Comparison of ENCODE assay signal across 9 cellular contexts in the genomic region with DNA sequence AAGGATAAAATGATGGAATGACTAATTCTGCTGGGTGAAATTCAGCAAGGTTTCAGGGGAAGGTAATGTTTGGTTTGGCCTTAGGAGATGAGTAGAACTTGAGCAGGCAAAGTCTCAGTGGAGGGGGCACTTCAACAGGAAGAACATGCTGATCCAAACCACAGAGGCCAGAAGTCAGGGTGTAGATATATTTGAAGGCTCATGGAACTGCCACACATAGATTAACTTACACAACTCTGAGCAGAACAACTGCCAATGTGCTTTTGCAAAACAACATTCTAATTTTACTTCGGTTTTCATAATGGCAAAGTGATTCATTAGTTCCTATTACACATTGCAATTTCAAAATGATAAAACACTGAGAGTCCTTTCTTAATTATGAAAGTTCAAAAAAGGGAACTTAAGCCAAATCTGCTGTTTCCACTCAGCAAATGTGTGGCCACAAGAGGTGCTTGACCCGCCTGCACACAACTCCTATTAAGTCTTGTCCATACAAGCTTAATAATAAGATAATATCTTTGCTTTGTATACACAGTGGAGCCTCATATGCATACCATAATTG.
DNase-seq lines count a peak whose midpoint lies in the region; ATAC-seq and FAIRE-seq lines count a peak whose summit lies in the region.
"Had no signal": no experiment of that assay in that cellular context is flagged by ENCODE, and none has a peak within 500 bp of the region (broad histone marks: within the 10 kb centered on the region; RNA-seq: fewer than 3 reads in every experiment).

No MANE protein-coding gene starts in this region.

- no peaks in the 10 kb centered on the region for H3K36me3 Mint-ChIP-seq in activated T-cell treated with anti-CD3 and anti-CD28 coated beads, Interleukin-2, amount 50 U/mL, for 24 hours (ENCODE audit: low read depth)

- H3K27ac Mint-ChIP-seq in activated T-cell treated with anti-CD3 and anti-CD28 coated beads, Interleukin-2, amount 50 U/mL, for 24 hours: peak overlapping the region; percentile 22

- H3K4me1 Mint-ChIP-seq in activated T-cell treated with anti-CD3 and anti-CD28 coated beads, Interleukin-2, amount 50 U/mL, for 24 hours (ENCODE audit: low read depth): peaks cover 14% of the 10 kb centered on the region

- no peak for FAIRE-seq in urothelium cell line (lab: Jason Lieb, UNC)
- FAIRE-seq: A549 had no signal

- no peak overlapping the region for H3K4me3 Mint-ChIP-seq in activated T-cell treated with anti-CD3 and anti-CD28 coated beads, Interleukin-2, amount 50 U/mL, for 24 hours

- no peak for DNase-seq in activated T-cell treated with anti-CD3 and anti-CD28 coated beads, Interleukin-2, amount 50 U/mL, for 24 hours
- DNase-seq in activated T-cell treated with anti-CD3 and anti-CD28 coated beads for 4 hours: no peak
- DNase-seq in amniotic stem cell (lab: John Stamatoyannopoulos, UW): peak; percentile 58
- peak; percentile 68 for DNase-seq in posterior vena cava (ENCODE audit: low spot score)
- DNase-seq in NCI-H187 (lab: John Stamatoyannopoulos, UW): no peak
- no peak for DNase-seq in GM19238 (ENCODE audit: insufficient read length, low spot score)
- no peak for DNase-seq in urothelium cell line (ENCODE audit: low spot score)

- no peaks in the 10 kb centered on the region for H3K27me3 Mint-ChIP-seq in activated T-cell treated with anti-CD3 and anti-CD28 coated beads, Interleukin-2, amount 50 U/mL, for 24 hours

- H3K9me3 Mint-ChIP-seq in activated T-cell treated with anti-CD3 and anti-CD28 coated beads, Interleukin-2, amount 50 U/mL, for 24 hours: no peaks in the 10 kb centered on the region

- intact Hi-C loops in posterior vena cava (cut with DNase I): no loop called here

- ATAC-seq in HG03159 (IDR thresholded peaks at IDR 0.05; ENCODE audit: unreplicated experiment): peak; percentile 62

Comparison
In these comparisons a context has a peak if more than half of its experiments do, and no peak if none do; other contexts are left out.
1. DNase-seq: peak in amniotic stem cell (single experiment) and posterior vena cava (single experiment); none in activated T-cell treated with anti-CD3 and anti-CD28 coated beads, Interleukin-2, amount 50 U/mL, for 24 hours (single experiment), activated T-cell treated with anti-CD3 and anti-CD28 coated beads for 4 hours (single experiment), NCI-H187 (0 of 2), GM19238 (single experiment) and urothelium cell line (single experiment).